ENCODE assay signal across 11 cellular contexts in the genomic region with DNA sequence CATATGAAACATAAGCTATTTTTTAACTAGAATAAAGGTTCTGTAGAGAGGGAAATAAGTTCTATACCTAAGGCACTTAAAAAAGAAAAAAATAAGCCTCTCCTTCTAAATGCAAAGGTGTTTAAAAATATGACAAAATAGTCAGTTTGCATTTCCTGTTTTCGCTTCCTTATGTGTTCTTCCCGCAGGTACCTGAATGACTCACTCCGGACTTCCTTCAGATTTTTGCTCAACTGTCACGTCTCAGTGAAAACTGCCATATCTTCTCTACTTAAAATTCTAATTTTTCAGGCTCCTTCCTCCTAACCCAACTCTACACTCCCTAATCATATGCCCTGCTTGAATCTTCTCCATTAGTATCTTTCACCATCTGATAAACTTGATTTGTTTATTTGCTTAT.
DNase-seq lines count a peak whose midpoint lies in the region; ATAC-seq and TF ChIP-seq lines count a peak whose summit lies in the region.
"Had no signal": no experiment of that assay in that cellular context is flagged by ENCODE, and none has a peak within 500 bp of the region (broad histone marks: within the 10 kb centered on the region; RNA-seq: fewer than 3 reads in every experiment).

No MANE protein-coding gene starts in this region.

- H3K27ac ChIP-seq in transverse colon: no peak overlapping the region
- H3K27ac ChIP-seq in mesendoderm (ENCODE audit: low read depth, low read length): no peak overlapping the region

- in situ Hi-C loops in transverse colon (cut with MboI; ENCODE audit: low pct_ligation_motif_present in 1 of 4, low pct_unique_long_range_greater_than_20kb in 1 of 4, low sequenced_read_pairs in 3 of 4): no loop called here

- H3K4me1 ChIP-seq in transverse colon (no peaks in the 10 kb centered on the region), mesendoderm (ENCODE audit: control insufficient read depth, low read depth, low read length) (no peaks in the 10 kb centered on the region)

- TF ChIP-seq CTCF in transverse colon (IDR thresholded peaks at IDR 0.05): no peak

- H3K4me2 ChIP-seq in mesendoderm (ENCODE audit: low read length): no peak overlapping the region

- WGBS in transverse colon (ENCODE audit: low coverage in 1 of 2), 2 donors: 60 to 75% methylated on average over 4 of the region's 4 CpGs
- WGBS in mesendoderm (ENCODE audit: extremely low coverage, insufficient coverage, low lambda C conversion rate): no CpG with 5 or more reads among the region's 4 CpGs

- H4K8ac ChIP-seq in mesendoderm (ENCODE audit: low read depth, low read length): no peak overlapping the region

- H2BK120ac ChIP-seq in mesendoderm (ENCODE audit: low read depth, low read length): no peak overlapping the region

- H3K9me3 ChIP-seq in transverse colon: no peaks in the 10 kb centered on the region

- H2BK15ac ChIP-seq in mesendoderm (replicated peaks; ENCODE audit: low read depth): no peak overlapping the region

- no peak for TF ChIP-seq EP300 in transverse colon (IDR thresholded peaks at IDR 0.05; ENCODE audit: low read depth)

- DNase-seq in MV-4-11 (lab: John Stamatoyannopoulos, UW) (peak; percentile 1), NCI-H82 treated with DMSO at 0.1 percent for 48 hours (lab: John Stamatoyannopoulos, UW; ENCODE audit: unreplicated experiment) (no peak), GM03348 (ENCODE audit: low spot score) (no peak), transverse colon (no peak), mesendoderm (no peak)
- DNase-seq: activated CD8-positive, alpha-beta T cell treated with anti-CD3 and anti-CD28 coated beads, Interleukin-2, amount 10 ng/mL, durations not matched to agents 7 days and 5 days; activated naive CD8-positive, alpha-beta T cell treated with anti-CD3 and anti-CD28 coated beads for 36 hours; stimulated activated naive CD8-positive, alpha-beta T cell treated with anti-CD3 and anti-CD28 coated beads, Interleukin-15, Interleukin-2, amounts not matched to agents 100 U/mL and 50 U/mL, for 24 hours had no signal

- H3K9ac ChIP-seq in mesendoderm (ENCODE audit: low read length): no peak overlapping the region

- peak; percentile 93 for ATAC-seq in GM18517 (IDR thresholded peaks at IDR 0.05; ENCODE audit: unreplicated experiment)
- ATAC-seq in GM21423 (IDR thresholded peaks at IDR 0.05; ENCODE audit: unreplicated experiment): peak; percentile 73
- peak; percentile 89 for ATAC-seq in HG03039 (IDR thresholded peaks at IDR 0.05; ENCODE audit: unreplicated experiment)
- ATAC-seq: activated CD8-positive, alpha-beta T cell treated with anti-CD3 and anti-CD28 coated beads, Interleukin-2, amount 10 ng/mL, durations not matched to agents 7 days and 5 days; stimulated activated naive CD8-positive, alpha-beta T cell treated with anti-CD3 and anti-CD28 coated beads, Interleukin-15, Interleukin-2, amounts not matched to agents 100 U/mL and 50 U/mL, for 24 hours had no signal

- H3K79me2 ChIP-seq in mesendoderm (ENCODE audit: control insufficient read depth, insufficient read depth, low read length): no peaks in the 10 kb centered on the region

- intact Hi-C loops in transverse colon (cut with DNase I; ENCODE audit: low total_unique reads): no loop called here

- H2BK5ac ChIP-seq in mesendoderm (ENCODE audit: low read length): no peak overlapping the region

- no peak overlapping the region for H3K4ac ChIP-seq in mesendoderm (ENCODE audit: low read depth, low read length)

- no peak for TF ChIP-seq POLR2A in transverse colon (IDR thresholded peaks at IDR 0.05)

- H3K56ac ChIP-seq in mesendoderm (ENCODE audit: low read length): no peak overlapping the region

- no peak overlapping the region for H4K5ac ChIP-seq in mesendoderm (ENCODE audit: low read length)

- no peaks in the 10 kb centered on the region for H3K27me3 ChIP-seq in transverse colon
- H3K27me3 ChIP-seq in mesendoderm (ENCODE audit: insufficient read depth, low read length, poor library complexity): no peaks in the 10 kb centered on the region

- H3K4me3 ChIP-seq in transverse colon: no peak overlapping the region
- H3K4me3 ChIP-seq in mesendoderm (ENCODE audit: low read length): no peak overlapping the region

- H3K36me3 ChIP-seq in transverse colon (no peaks in the 10 kb centered on the region), mesendoderm (ENCODE audit: control insufficient read depth, insufficient read depth, low read length) (no peaks in the 10 kb centered on the region)

- no peak overlapping the region for H3K23ac ChIP-seq in mesendoderm (ENCODE audit: low read length)

- no peak overlapping the region for H3K18ac ChIP-seq in mesendoderm (ENCODE audit: low read length)

- no peaks in the 10 kb centered on the region for H3K79me1 ChIP-seq in mesendoderm (ENCODE audit: low read length)

- no peak overlapping the region for H2AK5ac ChIP-seq in mesendoderm (ENCODE audit: low read length)
